9 cellular contexts compared by ENCODE assay signal in the genomic region with DNA sequence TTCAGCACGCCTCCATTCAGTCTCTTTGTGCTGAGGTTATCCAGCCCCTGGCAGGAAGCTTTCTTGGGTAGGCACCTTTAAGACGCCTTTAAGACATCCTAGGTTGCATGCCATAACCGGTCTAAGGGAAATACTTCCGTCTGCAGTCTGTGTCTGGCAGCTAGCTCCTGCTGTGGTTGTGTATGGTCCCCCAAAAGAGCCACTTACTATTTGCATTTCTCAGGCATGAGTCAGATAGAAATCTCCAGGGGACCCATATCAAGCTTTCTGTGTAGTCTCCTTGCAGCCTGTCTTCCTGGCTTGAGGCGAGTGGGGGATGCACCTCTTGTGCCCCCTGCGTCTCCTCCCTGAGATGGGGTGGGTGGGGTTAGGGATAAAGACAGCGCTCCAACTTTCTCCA. TPM values are rescaled to one million over a fixed set of nuclear protein-coding genes. Genes with fewer than 3 reads are reported as not detected.
A peak's percentile ranks its signal among the peaks of the same experiment; 100 is the strongest.
DNase-seq lines count a peak whose midpoint lies in the region; ATAC-seq and TF ChIP-seq lines count a peak whose summit lies in the region.
"Had no signal": no experiment of that assay in that cellular context is flagged by ENCODE, and none has a peak within 500 bp of the region (broad histone marks: within the 10 kb centered on the region; RNA-seq: fewer than 3 reads in every experiment).

No MANE protein-coding gene starts in this region.

- no peak overlapping the region for H3K4me3 ChIP-seq in Panc1 (ENCODE audit: low read depth in 2 of 2, low read length in 2 of 2)
- peak overlapping the region; percentile 38 to 47 for H3K4me3 ChIP-seq in tibial artery
- H3K4me3 ChIP-seq in body of pancreas: no peak overlapping the region

- CTCF ChIA-PET in Panc1 (lab: Charles Lee): no interaction called here

- no peak overlapping the region for H3K27ac ChIP-seq in Panc1 (ENCODE audit: low read length)
- H3K27ac ChIP-seq in tibial artery: peak overlapping the region; percentile 83 to 88
- no peak overlapping the region for H3K27ac ChIP-seq in body of pancreas
- H3K27ac ChIP-seq: neutrophil had no signal

- BruUV-seq in Panc1 (replicated peaks; lab: Mats Ljungman, UMichigan): no TSS peak

- TF ChIP-seq CTCF in Panc1 (IDR thresholded peaks at IDR 0.05) (no peak), tibial artery (IDR thresholded peaks at IDR 0.05) (no peak), body of pancreas (IDR thresholded peaks at IDR 0.05) (no peak)

- H3K9me3 ChIP-seq in Panc1 (ENCODE audit: control insufficient read depth, insufficient read depth, low read depth, low read length) (no peaks in the 10 kb centered on the region), tibial artery (no peaks in the 10 kb centered on the region), body of pancreas (no peaks in the 10 kb centered on the region)
- H3K9me3 ChIP-seq: neutrophil had no signal

- no peak for DNase-seq in Panc1 (ENCODE audit: low read depth, low spot score)
- peak in 1 of 2 donors; percentile 64 for DNase-seq in tibial artery
- DNase-seq in SHP77 treated with DMSO at 0.1 percent for 48 hours (lab: John Stamatoyannopoulos, UW): no peak
- no peak for DNase-seq in NCI-H1092 treated with DMSO at 0.1 percent for 48 hours (lab: John Stamatoyannopoulos, UW)
- DNase-seq in body of pancreas: no peak
- DNase-seq: activated naive CD4-positive, alpha-beta T cell treated with anti-CD3 and anti-CD28 coated beads, Interleukin-2, amount 10 ng/mL, durations not matched to agents 7 days and 5 days had no signal

- H3K4me1 ChIP-seq in Panc1 (ENCODE audit: control insufficient read depth, insufficient read depth, low read length) (peaks cover 11% of the 10 kb centered on the region), tibial artery (peaks cover 0 to 72% (median 28%) of the 10 kb centered on the region in 4 donors), body of pancreas (peaks cover 6% of the 10 kb centered on the region)

- in situ Hi-C loops in Panc1 (cut with HindIII; ENCODE audit: low pct_unique_long_range_greater_than_20kb, low sequenced_read_pairs): no loop called here

- ATAC-seq in GM19397 (IDR thresholded peaks at IDR 0.05; ENCODE audit: unreplicated experiment) (peak; percentile 68), HG02938 (IDR thresholded peaks at IDR 0.05; ENCODE audit: unreplicated experiment) (peak; percentile 94), Panc1 (peak; percentile 89), body of pancreas (no peak)

- 25 to 29% methylated on average over 7 of the region's 7 CpGs for WGBS in body of pancreas, 2 donors

- POLR2A ChIA-PET in Panc1 (lab: Charles Lee): interaction anchor here (0.6 kb wide), 1 partner anchor 267 kb away, joined by 11 read pairs; no protein-coding TSS in a partner anchor

- TF ChIP-seq POLR2A in body of pancreas (IDR thresholded peaks at IDR 0.05): no peak

- H3K36me3 ChIP-seq in Panc1 (ENCODE audit: control insufficient read depth, insufficient read depth, low read length): no peaks in the 10 kb centered on the region
- H3K36me3 ChIP-seq in tibial artery: no peaks in the 10 kb centered on the region
- no peaks in the 10 kb centered on the region for H3K36me3 ChIP-seq in body of pancreas (replicated peaks in 1 of 2; ENCODE audit: insufficient read depth in 1 of 2, low read depth in 2 of 2)
- H3K36me3 ChIP-seq: neutrophil had no signal

- intact Hi-C loops in Panc1 (cut with micrococcal nuclease; ENCODE audit: unreplicated experiment) (no loop called here), tibial artery (cut with DNase I; ENCODE audit: low total_unique reads) (no loop called here), body of pancreas (cut with DNase I) (no loop called here)

- H3K27me3 ChIP-seq in Panc1 (ENCODE audit: control insufficient read depth, insufficient read depth, low read length): no peaks in the 10 kb centered on the region
- H3K27me3 ChIP-seq in tibial artery: no peaks in the 10 kb centered on the region
- no peaks in the 10 kb centered on the region for H3K27me3 ChIP-seq in body of pancreas
- H3K27me3 ChIP-seq: neutrophil had no signal

RNA-seq across cellular contexts. Expression of gene RYR2, which starts 10.0 kb away (rescaled TPM):
- total RNA-seq in Panc1 (2021; ENCODE audit: unreplicated experiment) (0.03 TPM), body of pancreas (10 to 100 TPM; 14.2 to 17.1 TPM)
- not detected for polyA plus RNA-seq in Panc1 (2012; ENCODE audit: insufficient read length)

RNA-seq across cellular contexts. Expression of gene MT1HL1, which starts 27.8 kb away (rescaled TPM):
- not detected for total RNA-seq in Panc1 (2021; ENCODE audit: unreplicated experiment)
- polyA plus RNA-seq in Panc1 (2012; ENCODE audit: insufficient read length): not detected
- not detected for total RNA-seq in body of pancreas

Comparison
In these comparisons a context has a peak if more than half of its experiments do, and no peak if none do; other contexts are left out.
1. H3K27ac ChIP-seq: peak in tibial artery (2 of 2); none in Panc1 (single experiment) and body of pancreas (0 of 4).
2. H3K4me3 ChIP-seq: peak in tibial artery (2 of 2); none in Panc1 (0 of 2) and body of pancreas (0 of 2).
3. RNA of gene RYR2, which starts 10.0 kb away (total RNA-seq): 14.2 to 17.1 TPM in body of pancreas; 0.03 TPM in Panc1 (single experiment); every median in the first group is over 10 times any median in the second.